Comparison of ENCODE assay signal across 25 cellular contexts in genomic region chr19:2747349-2747748, GRCh38. TPM values are rescaled to one million over a fixed set of nuclear protein-coding genes. Genes with fewer than 3 reads are reported as not detected.
"Had no signal": no experiment of that assay in that cellular context is flagged by ENCODE, and none has a peak within 500 bp of the region (broad histone marks: within the 10 kb centered on the region; RNA-seq: fewer than 3 reads in every experiment).

No MANE protein-coding gene starts in this region.

- FAIRE-seq: islet of Langerhans had no signal

- H3K4me1 ChIP-seq: lower lobe of right lung had no signal

- H3K27me3 ChIP-seq: gastrocnemius medialis, suprapubic skin, tibial nerve had no signal

- H3K36me3 ChIP-seq: gastrocnemius medialis, left lung, lower lobe of right lung, suprapubic skin, tibial nerve had no signal

- ATAC-seq: activated CD8-positive, alpha-beta T cell treated with anti-CD3 and anti-CD28 coated beads for 36 hours; activated naive CD8-positive, alpha-beta T cell treated with anti-CD3 and anti-CD28 coated beads, Interleukin-2, amount 50 U/mL, for 24 hours; effector memory CD8-positive, alpha-beta T cell; gastrocnemius medialis; left lung; lower lobe of right lung; naive thymus-derived CD8-positive, alpha-beta T cell; right cardiac atrium; stimulated activated naive B cell treated with anti-CD40 and anti-IgM and Interleukin-4, amounts not matched to agents 10 μg/mL and 1 μg/mL and 100 μg/mL, for 72 hours; WTC11 had no signal

- H3K9me3 ChIP-seq: gastrocnemius medialis, left lung, lower lobe of right lung, suprapubic skin, tibial nerve had no signal

- DNase-seq: activated CD4-positive, alpha-beta T cell treated with anti-CD3 and anti-CD28 coated beads for 1 hour; activated CD4-positive, alpha-beta T cell treated with anti-CD3 and anti-CD28 coated beads, Interleukin-2, amount 10 ng/mL, durations not matched to agents 7 days and 5 days; activated CD8-positive, alpha-beta T cell treated with anti-CD3 and anti-CD28 coated beads for 36 hours; activated naive CD8-positive, alpha-beta T cell treated with anti-CD3 and anti-CD28 coated beads, Interleukin-2, amount 50 U/mL, for 24 hours; activated T-cell treated with anti-CD3 and anti-CD28 coated beads, Interleukin-2, amount 50 U/mL, for 48 hours; amygdala; caudate nucleus; cortex of kidney; effector memory CD8-positive, alpha-beta T cell; erythroblast; gastrocnemius medialis; glutamatergic neuron; left lung; lower lobe of right lung; mesenchymal stem cell; naive thymus-derived CD8-positive, alpha-beta T cell; posterior cingulate gyrus; right cardiac atrium; stimulated activated CD4-positive, alpha-beta T cell treated with anti-CD3 and anti-CD28 coated beads, Interleukin-15, amount 100 ng/mL, for 24 hours; stimulated activated CD4-positive, alpha-beta T cell treated with anti-CD3 and anti-CD28 coated beads, Interleukin-2, amount 100 ng/mL, for 24 hours; stimulated activated naive B cell treated with anti-CD40 and anti-IgM and Interleukin-4, amounts not matched to agents 10 μg/mL and 1 μg/mL and 100 μg/mL, for 72 hours had no signal

- H3K27ac ChIP-seq: gastrocnemius medialis, left lung, lower lobe of right lung, suprapubic skin, tibial nerve had no signal

- H3K4me3 ChIP-seq: gastrocnemius medialis, left lung, lower lobe of right lung, suprapubic skin, tibial nerve had no signal

RNA-seq across cellular contexts. Expression of gene DIRAS1, which starts 26.2 kb away (rescaled TPM):
- total RNA-seq: activated CD4-positive, alpha-beta T cell treated with anti-CD3 and anti-CD28 coated beads, Interleukin-2, amount 10 ng/mL, durations not matched to agents 7 days and 5 days had no signal
- polyA plus RNA-seq: naive thymus-derived CD8-positive, alpha-beta T cell had no signal
